29 cellular contexts compared by ENCODE assay signal in genomic region chr6:39401376-39401775, GRCh38.
"Had no signal": no experiment of that assay in that cellular context is flagged by ENCODE, and none has a peak within 500 bp of the region (broad histone marks: within the 10 kb centered on the region; RNA-seq: fewer than 3 reads in every experiment).

No MANE protein-coding gene starts in this region.

- H3K4me3 ChIP-seq: ascending aorta, Peyer's patch, SJSA1 had no signal

- H3K9ac ChIP-seq: KMS-11, SK-N-SH had no signal

- H3K4me2 ChIP-seq: KMS-11, SK-N-SH had no signal

- H3K27ac ChIP-seq: ascending aorta, KMS-11, Peyer's patch, SJSA1 had no signal

- H3K27me3 ChIP-seq: ascending aorta, Peyer's patch, SJSA1 had no signal

- DNase-seq: activated B cell treated with CpG ODN at 0.5 μM for 24 hours; activated CD4-positive, alpha-beta memory T cell treated with anti-CD3 and anti-CD28 coated beads for 36 hours; activated CD4-positive, alpha-beta T cell treated with anti-CD3 and anti-CD28 coated beads for 4 hours; activated CD4-positive, alpha-beta T cell treated with anti-CD3 and anti-CD28 coated beads, Interleukin-2, amount 50 U/mL, for 1 hour; activated CD4-positive, CD25-positive, alpha-beta regulatory T cell treated with anti-CD3 and anti-CD28 coated beads, Interleukin-2, amount 50 U/mL, for 72 hours; activated CD8-positive, alpha-beta memory T cell treated with anti-CD3 and anti-CD28 coated beads, Interleukin-2, amount 50 U/mL, for 4 hours; activated gamma-delta T cell treated with Interleukin-2 at 50 U/mL for 16 hours; activated naive CD4-positive, alpha-beta T cell treated with anti-CD3 and anti-CD28 coated beads for 36 hours; activated T-cell treated with anti-CD3 and anti-CD28 coated beads for 4 hours; activated T-cell treated with anti-CD3 and anti-CD28 coated beads, Interleukin-2, amount 50 U/mL, for 4 hours; MM.1S; MV-4-11; NCI-H1092 treated with DMSO at 0.1 percent for 48 hours; NCI-H1417; NCI-H146; NCI-H187; NCI-H2029 treated with DMSO at 0.1 percent for 48 hours; NCI-H2107; NCI-H2171; NCI-H446; NCI-H524; PC-3; Peyer's patch; RPMI8226; SHP77 treated with DMSO at 0.1 percent for 48 hours; SK-N-SH had no signal

- H3K36me3 ChIP-seq: ascending aorta, Peyer's patch, SJSA1 had no signal

- H3K9me3 ChIP-seq: ascending aorta, SJSA1, SK-N-SH had no signal

- H3K4me1 ChIP-seq: ascending aorta, Peyer's patch, SJSA1 had no signal
